22 cellular contexts compared by ENCODE assay signal in the genomic region with DNA sequence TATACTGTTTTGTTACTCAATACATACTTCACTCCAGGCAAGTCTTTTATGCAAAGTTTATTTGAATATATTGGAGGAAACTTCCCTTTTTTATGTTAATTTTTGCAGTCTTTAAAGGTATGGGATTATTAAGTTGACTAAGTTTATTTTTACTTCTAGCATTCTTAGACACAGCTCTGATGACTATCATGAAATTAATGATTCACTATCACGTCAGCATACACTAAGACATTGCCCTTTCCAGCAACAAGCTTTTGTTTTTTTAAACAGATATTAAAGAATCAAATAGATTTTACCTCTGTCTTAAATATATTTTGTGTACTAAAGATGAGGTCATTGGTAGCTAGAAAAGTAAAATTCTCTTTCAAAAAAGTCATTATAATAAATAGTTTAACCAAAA. TPM values are rescaled to one million over a fixed set of nuclear protein-coding genes. Genes with fewer than 3 reads are reported as not detected.
DNase-seq lines count a peak whose midpoint lies in the region; ATAC-seq and TF ChIP-seq lines count a peak whose summit lies in the region.
"Had no signal": no experiment of that assay in that cellular context is flagged by ENCODE, and none has a peak within 500 bp of the region (broad histone marks: within the 10 kb centered on the region; RNA-seq: fewer than 3 reads in every experiment).

No MANE protein-coding gene starts in this region.

- no peak for ATAC-seq in GM19467 (IDR thresholded peaks at IDR 0.05; ENCODE audit: unreplicated experiment)
- no peak for ATAC-seq in activated CD4-positive, CD25-positive, alpha-beta regulatory T cell treated with anti-CD3 and anti-CD28 coated beads, Interleukin-2, amount 50 U/mL, for 24 hours
- ATAC-seq: left lung, mucosa of descending colon, psoas muscle had no signal

- H3K79me2 ChIP-seq in mammary epithelial cell (ENCODE audit: insufficient read depth, low read length) = peaks cover 4% of the 10 kb centered on the region

- CTCF ChIA-PET in mammary epithelial cell (lab: Charles Lee; ENCODE audit: low non-redundant PET) = interaction anchor here (0.7 kb wide), 1 partner anchor 386 kb away, joined by 20 read pairs; no protein-coding TSS in a partner anchor

- H3K4me3 ChIP-seq in mammary epithelial cell (replicated peaks in 1 of 3; ENCODE audit: insufficient read depth in 1 of 3, low read depth in 2 of 3, low read length in 3 of 3) (peak overlapping the region in 1 of 3 experiments; percentile 28), breast epithelium (no peak overlapping the region), astrocyte of the spinal cord (ENCODE audit: low read depth, low read length) (no peak overlapping the region), fibroblast of villous mesenchyme (ENCODE audit: low read depth, low read length) (no peak overlapping the region)
- H3K4me3 ChIP-seq: adrenal gland; BLaER1 treated with 17β-estradiol and CSF1 and Interleukin-3, amounts not matched to agents 10 nM and 100 nM; left lung; mucosa of descending colon; psoas muscle had no signal

- TF ChIP-seq CTCF in mammary epithelial cell (conservative IDR thresholded peaks at IDR 0.05 in 1 of 2, IDR thresholded peaks at IDR 0.05 in 1 of 2; ENCODE audit: extremely low read depth in 1 of 2, insufficient read depth in 1 of 2, low read depth in 1 of 2, low read length in 2 of 2) = no peak
- no peak for TF ChIP-seq CTCF in breast epithelium (IDR thresholded peaks at IDR 0.05)
- TF ChIP-seq CTCF in astrocyte of the spinal cord (IDR thresholded peaks at IDR 0.05; ENCODE audit: low read depth, low read length) = no peak
- TF ChIP-seq CTCF in fibroblast of villous mesenchyme (IDR thresholded peaks at IDR 0.05; ENCODE audit: insufficient read depth, low read depth, low read length) = no peak
- no peak for TF ChIP-seq CTCF in type B pancreatic cell (conservative IDR thresholded peaks at IDR 0.05)

- peaks cover 64% of the 10 kb centered on the region for H3K36me3 Mint-ChIP-seq in type B pancreatic cell

- BruUV-seq in mammary epithelial cell (replicated peaks; lab: Mats Ljungman, UMichigan) = no TSS peak

- H3K9me3 Mint-ChIP-seq in type B pancreatic cell = no peaks in the 10 kb centered on the region
- H3K9me3 Mint-ChIP-seq: activated CD4-positive, alpha-beta T cell treated with anti-CD3 and anti-CD28 coated beads, Interleukin-2, amount 10 ng/mL, durations not matched to agents 7 days and 5 days; central memory CD8-positive, alpha-beta T cell; neural crest cell had no signal

- peak; percentile 66 for DNase-seq in mammary epithelial cell
- DNase-seq in breast epithelium (ENCODE audit: low spot score in 2 of 2) = no peak
- peak; percentile 39 for DNase-seq in astrocyte of the spinal cord (ENCODE audit: low read depth, low spot score)
- DNase-seq in fibroblast of villous mesenchyme (ENCODE audit: low read depth) = peak; percentile 32
- DNase-seq in type B pancreatic cell (ENCODE audit: extremely low spot score, unreplicated experiment) = no peak
- no peak for DNase-seq in UCSD-AML1 (lab: John Stamatoyannopoulos, UW; ENCODE audit: unreplicated experiment)
- DNase-seq: activated CD4-positive, alpha-beta T cell treated with anti-CD3 and anti-CD28 coated beads, Interleukin-2, amount 10 ng/mL, durations not matched to agents 7 days and 5 days; activated CD8-positive, alpha-beta memory T cell treated with anti-CD3 and anti-CD28 coated beads, Interleukin-2, amount 50 U/mL, for 4 hours; activated effector memory CD4-positive, alpha-beta T cell treated with Interleukin-2 at 50 U/mL for 16 hours; adrenal gland; left lung; mucosa of descending colon; NCI-H1092; NCI-H2081; NCI-H446 treated with DMSO at 0.1 percent for 48 hours; psoas muscle had no signal

- intact Hi-C loops in mammary epithelial cell (cut with micrococcal nuclease) = no loop called here
- intact Hi-C loops in breast epithelium (cut with DNase I; ENCODE audit: low total_unique reads) = no loop called here

- 8% methylated on average over 1 of the region's 1 CpG for WGBS in mammary epithelial cell (ENCODE audit: low coverage, missing lambda C conversion rate)

- H3K4me2 ChIP-seq in mammary epithelial cell (ENCODE audit: insufficient read depth, low read depth, low read length) = peak overlapping the region; percentile 69
- H3K4me2 ChIP-seq: BLaER1 treated with 17β-estradiol and CSF1 and Interleukin-3, amounts not matched to agents 10 nM and 100 nM had no signal

- in situ Hi-C loops in mammary epithelial cell (cut with MboI; ENCODE audit: low sequenced_read_pairs in 2 of 2) (no loop called here), astrocyte of the spinal cord (cut with HindIII; ENCODE audit: low sequenced_read_pairs) (no loop called here)

- peaks cover 4% of the 10 kb centered on the region for H3K36me3 ChIP-seq in mammary epithelial cell (ENCODE audit: insufficient read depth, low read length)
- peaks cover 5% of the 10 kb centered on the region for H3K36me3 ChIP-seq in breast epithelium

- H3K9me3 ChIP-seq in mammary epithelial cell (replicated peaks; ENCODE audit: insufficient read depth, low read length) = no peaks in the 10 kb centered on the region
- H3K9me3 ChIP-seq in breast epithelium = no peaks in the 10 kb centered on the region
- H3K9me3 ChIP-seq: adrenal gland; BLaER1 treated with 17β-estradiol and CSF1 and Interleukin-3, amounts not matched to agents 10 nM and 100 nM; left lung; mucosa of descending colon; psoas muscle had no signal

- no peaks in the 10 kb centered on the region for H4K20me1 ChIP-seq in mammary epithelial cell (ENCODE audit: insufficient read depth, low read length)
- H4K20me1 ChIP-seq: BLaER1 treated with 17β-estradiol and CSF1 and Interleukin-3, amounts not matched to agents 10 nM and 100 nM had no signal

- H3K27me3 ChIP-seq in mammary epithelial cell (ENCODE audit: insufficient read depth, low read length) (no peaks in the 10 kb centered on the region), breast epithelium (no peaks in the 10 kb centered on the region)
- H3K27me3 ChIP-seq: adrenal gland; BLaER1 treated with 17β-estradiol and CSF1 and Interleukin-3, amounts not matched to agents 10 nM and 100 nM; left lung had no signal

- no peak overlapping the region for H3K4me3 Mint-ChIP-seq in type B pancreatic cell
- H3K4me3 Mint-ChIP-seq: activated CD4-positive, alpha-beta T cell treated with anti-CD3 and anti-CD28 coated beads, Interleukin-2, amount 10 ng/mL, durations not matched to agents 7 days and 5 days; central memory CD8-positive, alpha-beta T cell; neural crest cell had no signal

- dilution Hi-C loops in mammary epithelial cell (cut with HindIII; ENCODE audit: low sequenced_read_pairs) = no loop called here

- no peak overlapping the region for H2AFZ ChIP-seq in mammary epithelial cell (ENCODE audit: low read depth, low read length)

- no peak overlapping the region for H3K9ac ChIP-seq in mammary epithelial cell (ENCODE audit: insufficient read depth, low read length)
- H3K9ac ChIP-seq: BLaER1 treated with 17β-estradiol and CSF1 and Interleukin-3, amounts not matched to agents 10 nM and 100 nM had no signal

- peak overlapping the region; percentile 5 for H3K27ac Mint-ChIP-seq in type B pancreatic cell
- H3K27ac Mint-ChIP-seq: activated CD4-positive, alpha-beta T cell treated with anti-CD3 and anti-CD28 coated beads, Interleukin-2, amount 10 ng/mL, durations not matched to agents 7 days and 5 days had no signal

- no peak for TF ChIP-seq POLR2A in breast epithelium (IDR thresholded peaks at IDR 0.05)

- H3K4me1 Mint-ChIP-seq in type B pancreatic cell (ENCODE audit: unreplicated experiment) = no peaks in the 10 kb centered on the region
- H3K4me1 Mint-ChIP-seq: activated CD4-positive, alpha-beta T cell treated with anti-CD3 and anti-CD28 coated beads, Interleukin-2, amount 10 ng/mL, durations not matched to agents 7 days and 5 days; central memory CD8-positive, alpha-beta T cell; neural crest cell had no signal

- H3K27ac ChIP-seq in mammary epithelial cell (ENCODE audit: insufficient read depth, low read depth, low read length) (peak overlapping the region; percentile 71), breast epithelium (no peak overlapping the region)
- H3K27ac ChIP-seq: 22Rv1; adrenal gland; BLaER1 treated with 17β-estradiol and CSF1 and Interleukin-3, amounts not matched to agents 10 nM and 100 nM; left lung; psoas muscle had no signal

- H3K27me3 Mint-ChIP-seq in type B pancreatic cell = no peaks in the 10 kb centered on the region
- H3K27me3 Mint-ChIP-seq: activated CD4-positive, alpha-beta T cell treated with anti-CD3 and anti-CD28 coated beads, Interleukin-2, amount 10 ng/mL, durations not matched to agents 7 days and 5 days; central memory CD8-positive, alpha-beta T cell had no signal

- peaks cover 14% of the 10 kb centered on the region for H3K4me1 ChIP-seq in mammary epithelial cell (ENCODE audit: insufficient read depth, low read length)
- H3K4me1 ChIP-seq in breast epithelium = no peaks in the 10 kb centered on the region
- H3K4me1 ChIP-seq: adrenal gland; BLaER1 treated with 17β-estradiol and CSF1 and Interleukin-3, amounts not matched to agents 10 nM and 100 nM; left lung; psoas muscle had no signal

RNA-seq across cellular contexts. Expression of a gene that starts 52.1 kb away (rescaled TPM):
- total RNA-seq in mammary epithelial cell (10 to 100 TPM; 43.2 to 49.2 TPM), breast epithelium (10 to 100 TPM; 28.8 to 51.7 (median 44.2) TPM), fibroblast of villous mesenchyme (46.2 and 53.1 TPM in 2 replicates), type B pancreatic cell (ENCODE audit: low replicate concordance) (33.9 and 71.9 TPM in 2 replicates)
- polyA plus RNA-seq in mammary epithelial cell = 30.6 TPM
- 29.7 TPM for polyA minus RNA-seq in mammary epithelial cell

Comparison
In these comparisons a context has a peak if more than half of its experiments do, and no peak if none do; other contexts are left out.
1. DNase-seq: peak in mammary epithelial cell (single experiment), astrocyte of the spinal cord (single experiment) and fibroblast of villous mesenchyme (single experiment); none in breast epithelium (0 of 2), type B pancreatic cell (single experiment) and UCSD-AML1 (single experiment).